ENCODE assay signal across 10 cellular contexts in the genomic region with DNA sequence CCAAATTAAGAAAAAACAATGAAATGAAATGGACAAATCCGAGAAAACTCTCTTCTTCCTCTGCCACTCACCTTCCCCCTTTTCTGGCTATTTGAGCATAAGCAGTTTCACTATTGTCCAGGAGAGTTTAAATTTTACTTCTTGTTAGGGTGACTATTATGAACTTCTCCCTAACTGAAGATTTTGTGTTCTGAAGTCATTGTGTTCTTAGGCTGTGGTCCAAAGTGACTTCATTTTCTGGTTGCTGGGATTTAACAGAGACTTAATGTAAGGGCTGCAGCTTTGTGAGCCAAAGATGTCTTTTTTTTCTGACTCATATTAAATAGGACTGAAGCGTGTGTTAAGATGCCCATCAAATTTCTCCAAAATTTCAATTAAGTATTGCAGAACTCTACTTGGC. TPM values are rescaled to one million over a fixed set of nuclear protein-coding genes. Genes with fewer than 3 reads are reported as not detected.
DNase-seq lines count a peak whose midpoint lies in the region; ATAC-seq and TF ChIP-seq lines count a peak whose summit lies in the region.
"Had no signal": no experiment of that assay in that cellular context is flagged by ENCODE, and none has a peak within 500 bp of the region (broad histone marks: within the 10 kb centered on the region; RNA-seq: fewer than 3 reads in every experiment).

No MANE protein-coding gene starts in this region.

- TF ChIP-seq CTCF in mammary epithelial cell (conservative IDR thresholded peaks at IDR 0.05 in 1 of 2, IDR thresholded peaks at IDR 0.05 in 1 of 2; ENCODE audit: extremely low read depth in 1 of 2, insufficient read depth in 1 of 2, low read depth in 1 of 2, low read length in 2 of 2), result no peak
- no peak for TF ChIP-seq CTCF in thoracic aorta (IDR thresholded peaks at IDR 0.05)

- H3K9ac ChIP-seq in mammary epithelial cell (ENCODE audit: insufficient read depth, low read length), result no peak overlapping the region

- H3K79me2 ChIP-seq in mammary epithelial cell (ENCODE audit: insufficient read depth, low read length), result no peaks in the 10 kb centered on the region

- in situ Hi-C loops in mammary epithelial cell (cut with MboI; ENCODE audit: low sequenced_read_pairs in 2 of 2), result no loop called here

- no peaks in the 10 kb centered on the region for H4K20me1 ChIP-seq in mammary epithelial cell (ENCODE audit: insufficient read depth, low read length)

- ATAC-seq in thoracic aorta (ENCODE audit: insufficient number of reproducible peaks, low FRiP score, low read depth) (peak; percentile 75), HG03196 (IDR thresholded peaks at IDR 0.05; ENCODE audit: unreplicated experiment) (no peak), GM18873 (IDR thresholded peaks at IDR 0.05; ENCODE audit: low FRiP score, unreplicated experiment) (no peak)

- H3K27ac ChIP-seq in mammary epithelial cell (ENCODE audit: insufficient read depth, low read depth, low read length) (no peak overlapping the region), thoracic aorta (peak overlapping the region; percentile 61 to 71)

- intact Hi-C loops in mammary epithelial cell (cut with micrococcal nuclease), result loop anchor here (1.0 kb wide), 1 partner anchor 47 kb away; a partner anchor contains a TSS

- H3K36me3 ChIP-seq in mammary epithelial cell (ENCODE audit: insufficient read depth, low read length), result no peaks in the 10 kb centered on the region
- H3K36me3 ChIP-seq in thoracic aorta, result no peaks in the 10 kb centered on the region

- no peak overlapping the region for H3K4me2 ChIP-seq in mammary epithelial cell (ENCODE audit: insufficient read depth, low read depth, low read length)

- BruUV-seq in mammary epithelial cell (replicated peaks; lab: Mats Ljungman, UMichigan), result no TSS peak

- H2AFZ ChIP-seq in mammary epithelial cell (ENCODE audit: low read depth, low read length), result no peak overlapping the region

- WGBS in mammary epithelial cell (ENCODE audit: low coverage, missing lambda C conversion rate), result 0% methylated on average over 2 of the region's 2 CpGs

- H3K4me3 ChIP-seq in mammary epithelial cell (replicated peaks in 1 of 3; ENCODE audit: insufficient read depth in 1 of 3, low read depth in 2 of 3, low read length in 3 of 3) (no peak overlapping the region), thoracic aorta (peak overlapping the region; percentile 29)

- DNase-seq in HS-5 (ENCODE audit: low read depth) (peak; percentile 92), mammary epithelial cell (peak; percentile 85), kidney glomerular epithelial cell (lab: John Stamatoyannopoulos, UW) (peak; percentile 84), thoracic aorta (ENCODE audit: low spot score) (no peak), SHP77 (lab: John Stamatoyannopoulos, UW) (no peak), NCI-H748 (lab: John Stamatoyannopoulos, UW; ENCODE audit: unreplicated experiment) (no peak)
- DNase-seq: activated CD4-positive, alpha-beta memory T cell treated with anti-CD3 and anti-CD28 coated beads, Interleukin-2, amount 10 ng/mL, durations not matched to agents 7 days and 5 days; central memory CD4-positive, alpha-beta T cell had no signal

- peaks cover 26% of the 10 kb centered on the region for H3K4me1 ChIP-seq in mammary epithelial cell (ENCODE audit: insufficient read depth, low read length)
- H3K4me1 ChIP-seq in thoracic aorta (ENCODE audit: control insufficient read depth in 1 of 2, low read depth in 2 of 2), result peaks cover 17 to 33% of the 10 kb centered on the region in 2 donors

- H3K9me3 ChIP-seq in mammary epithelial cell (replicated peaks; ENCODE audit: insufficient read depth, low read length), result peaks cover 14% of the 10 kb centered on the region
- peaks cover 5% of the 10 kb centered on the region for H3K9me3 ChIP-seq in thoracic aorta

- H3K27me3 ChIP-seq in mammary epithelial cell (ENCODE audit: insufficient read depth, low read length) (no peaks in the 10 kb centered on the region), thoracic aorta (replicated peaks; ENCODE audit: insufficient read depth) (no peaks in the 10 kb centered on the region)

- dilution Hi-C loops in mammary epithelial cell (cut with HindIII; ENCODE audit: low sequenced_read_pairs), result no loop called here

- CTCF ChIA-PET in mammary epithelial cell (lab: Charles Lee; ENCODE audit: low non-redundant PET), result no interaction called here

RNA-seq across cellular contexts. Expression of a gene that starts 46.5 kb away (rescaled TPM):
- 100 to 1,000 TPM; 109 to 161 TPM for total RNA-seq in mammary epithelial cell
- 71.6 TPM for polyA plus RNA-seq in mammary epithelial cell
- polyA minus RNA-seq in mammary epithelial cell, result 176 TPM
- 100 to 1,000 TPM; 601 to 687 TPM for total RNA-seq in thoracic aorta

Comparison
In these comparisons a context has a peak if more than half of its experiments do, and no peak if none do; other contexts are left out.
1. DNase-seq: peak in HS-5 (single experiment), mammary epithelial cell (single experiment) and kidney glomerular epithelial cell (single experiment); none in thoracic aorta (single experiment), SHP77 (0 of 2) and NCI-H748 (single experiment).